18 cellular contexts compared by ENCODE assay signal in genomic region chr19:13723206-13723605, GRCh38.
"Had no signal": no experiment of that assay in that cellular context is flagged by ENCODE, and none has a peak within 500 bp of the region (broad histone marks: within the 10 kb centered on the region; RNA-seq: fewer than 3 reads in every experiment).

No MANE protein-coding gene starts in this region.

- H3K4me1 ChIP-seq: neural progenitor cell, pancreas, upper lobe of right lung had no signal

- H3K4me2 ChIP-seq: neural progenitor cell had no signal

- H3K36me3 ChIP-seq: ascending aorta, heart left ventricle, neural progenitor cell, pancreas, upper lobe of right lung had no signal

- H3K4me3 ChIP-seq: ascending aorta, heart left ventricle, neural progenitor cell, pancreas, upper lobe of right lung had no signal

- ATAC-seq: activated CD8-positive, alpha-beta T cell treated with anti-CD3 and anti-CD28 coated beads for 36 hours; activated T-cell treated with anti-CD3 and anti-CD28 coated beads, Interleukin-2, amount 50 U/mL, for 72 hours; effector memory CD8-positive, alpha-beta T cell; heart left ventricle; pancreas; stimulated activated naive CD8-positive, alpha-beta T cell treated with anti-CD3 and anti-CD28 coated beads, Interleukin-15, Interleukin-2, amounts not matched to agents 100 U/mL and 50 U/mL, for 24 hours; T-cell; upper lobe of right lung had no signal

- DNase-seq: activated CD4-positive, alpha-beta T cell treated with anti-CD3 and anti-CD28 coated beads for 4 hours; activated CD8-positive, alpha-beta memory T cell treated with anti-CD3 and anti-CD28 coated beads, Interleukin-2, amount 50 U/mL, for 4 hours; activated CD8-positive, alpha-beta T cell treated with anti-CD3 and anti-CD28 coated beads for 36 hours; activated T-cell treated with anti-CD3 and anti-CD28 coated beads, Interleukin-2, amount 50 U/mL, for 72 hours; effector memory CD8-positive, alpha-beta T cell; foreskin melanocyte; heart left ventricle; kidney; pancreas; stimulated activated CD4-positive, alpha-beta T cell treated with anti-CD3 and anti-CD28 coated beads, Interleukin-4, amount 100 ng/mL, for 1 hour; stimulated activated CD8-positive, alpha-beta memory T cell treated with anti-CD3 and anti-CD28 coated beads, Interleukin-4, amount 100 ng/mL, for 48 hours; stimulated activated naive CD8-positive, alpha-beta T cell treated with anti-CD3 and anti-CD28 coated beads, Interleukin-15, Interleukin-2, amounts not matched to agents 100 U/mL and 50 U/mL, for 24 hours; T-cell; T1000; upper lobe of right lung had no signal

- H3K27ac ChIP-seq: ascending aorta, heart left ventricle, neural progenitor cell, pancreas, upper lobe of right lung, VCaP had no signal

- H3K9ac ChIP-seq: neural progenitor cell had no signal

- H2AFZ ChIP-seq: neural progenitor cell had no signal

- H3K9me3 ChIP-seq: ascending aorta, heart left ventricle, pancreas, upper lobe of right lung had no signal

- H3K27me3 ChIP-seq: ascending aorta, neural progenitor cell, pancreas, upper lobe of right lung had no signal
